Comparison of ENCODE assay signal across 8 cellular contexts in the genomic region with DNA sequence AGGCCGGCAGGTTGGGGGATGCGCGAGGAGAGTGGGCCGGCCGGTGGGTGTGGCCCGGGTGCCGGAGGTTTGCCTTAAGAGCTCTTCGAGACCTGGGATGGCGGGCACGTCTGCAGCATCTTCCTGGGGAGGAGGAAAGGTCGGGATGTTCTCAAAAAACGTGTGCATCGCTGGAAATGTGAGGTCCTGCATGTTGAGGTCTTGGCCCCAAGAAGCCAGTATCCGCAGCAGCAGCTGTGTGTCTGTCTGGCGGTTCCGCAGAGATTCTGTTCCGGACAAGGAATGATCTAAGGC. TPM values are rescaled to one million over a fixed set of nuclear protein-coding genes. Genes with fewer than 3 reads are reported as not detected.
A peak's percentile ranks its signal among the peaks of the same experiment; 100 is the strongest.
DNase-seq lines count a peak whose midpoint lies in the region; ATAC-seq and TF ChIP-seq lines count a peak whose summit lies in the region.

No MANE protein-coding gene starts in this region.

- H3K27ac ChIP-seq in BLaER1 = no peak overlapping the region
- H3K27ac ChIP-seq in neural progenitor cell = no peak overlapping the region

- DNase-seq in NCI-H226 (peak; percentile 33), neural progenitor cell (ENCODE audit: low spot score) (peak; percentile 24), RPMI8226 (no peak), cerebellar nuclear complex (lab: John Stamatoyannopoulos, UW) (no peak)
- DNase-seq in effector memory CD8-positive, alpha-beta T cell = no peak

- H3K4me3 Mint-ChIP-seq in effector memory CD8-positive, alpha-beta T cell = peak overlapping the region; percentile 96 to 97
- peak overlapping the region; percentile 96 for H3K4me3 Mint-ChIP-seq in neural progenitor cell

- no peaks in the 10 kb centered on the region for H3K9me3 Mint-ChIP-seq in effector memory CD8-positive, alpha-beta T cell
- no peaks in the 10 kb centered on the region for H3K9me3 Mint-ChIP-seq in neural progenitor cell

- peaks cover 22% of the 10 kb centered on the region for H3F3A ChIP-seq in neural progenitor cell (ENCODE audit: low read depth)

- H3K4me2 ChIP-seq in BLaER1 (peak overlapping the region; percentile 99; the same call in 1 of the 2 replicates), neural progenitor cell (peak overlapping the region; percentile 99)

- H3K36me3 ChIP-seq in BLaER1 (no peaks in the 10 kb centered on the region), neural progenitor cell (no peaks in the 10 kb centered on the region)

- H3K4me1 ChIP-seq in BLaER1 = peaks cover 41% of the 10 kb centered on the region
- peaks cover 48% of the 10 kb centered on the region for H3K4me1 ChIP-seq in neural progenitor cell

- no peak overlapping the region for H3K27ac Mint-ChIP-seq in effector memory CD8-positive, alpha-beta T cell
- no peak overlapping the region for H3K27ac Mint-ChIP-seq in neural progenitor cell

- peaks cover 24 to 29% of the 10 kb centered on the region in 2 donors for H3K27me3 Mint-ChIP-seq in effector memory CD8-positive, alpha-beta T cell
- peaks cover 22% of the 10 kb centered on the region for H3K27me3 Mint-ChIP-seq in neural progenitor cell (ENCODE audit: insufficient read depth, low read depth)

- no peaks in the 10 kb centered on the region for H3K79me2 ChIP-seq in neural progenitor cell (ENCODE audit: low read depth)

- H2AFZ ChIP-seq in neural progenitor cell (replicated peaks) = peak overlapping the region; percentile 45

- ATAC-seq in effector memory CD8-positive, alpha-beta T cell (replicated peaks) = no peak
- ATAC-seq in esophagus mucosa (no peak), GM21786 (IDR thresholded peaks at IDR 0.05; ENCODE audit: unreplicated experiment) (no peak)

- no peaks in the 10 kb centered on the region for H3K9me3 ChIP-seq in BLaER1
- H3K9me3 ChIP-seq in neural progenitor cell (ENCODE audit: low read depth) = no peaks in the 10 kb centered on the region

- no peak overlapping the region for H3K4me3 ChIP-seq in BLaER1
- peak overlapping the region; percentile 61 for H3K4me3 ChIP-seq in neural progenitor cell

- no peak overlapping the region for H3K9ac ChIP-seq in BLaER1
- H3K9ac ChIP-seq in neural progenitor cell = no peak overlapping the region

- peaks cover 44% of the 10 kb centered on the region for H3K27me3 ChIP-seq in BLaER1
- peaks cover 72% of the 10 kb centered on the region for H3K27me3 ChIP-seq in neural progenitor cell

- H4K20me1 ChIP-seq in BLaER1 = peaks cover 15% of the 10 kb centered on the region; the same call in 1 of the 2 replicates
- peaks cover 13% of the 10 kb centered on the region for H4K20me1 ChIP-seq in neural progenitor cell (ENCODE audit: low read depth)

- peaks cover 23 to 26% of the 10 kb centered on the region in 2 donors for H3K4me1 Mint-ChIP-seq in effector memory CD8-positive, alpha-beta T cell (ENCODE audit: low read depth in 2 of 2)
- peaks cover 68% of the 10 kb centered on the region for H3K4me1 Mint-ChIP-seq in neural progenitor cell

- TF ChIP-seq CTCF in neural progenitor cell (IDR thresholded peaks at IDR 0.05) = no peak

- peaks cover 8% of the 10 kb centered on the region for H3K36me3 Mint-ChIP-seq in effector memory CD8-positive, alpha-beta T cell (ENCODE audit: insufficient read depth)
- H3K36me3 Mint-ChIP-seq in neural progenitor cell = no peaks in the 10 kb centered on the region

RNA-seq across cellular contexts. Expression of a gene that starts 1.4 kb away (rescaled TPM):
- total RNA-seq in neural progenitor cell (ENCODE audit: low replicate concordance) (9.6 and 18.1 TPM in 2 replicates), esophagus mucosa (17.0 TPM)

Comparison
In these comparisons a context has a peak if more than half of its experiments do, and no peak if none do; other contexts are left out.
1. DNase-seq: peak in NCI-H226 (single experiment) and neural progenitor cell (single experiment); none in effector memory CD8-positive, alpha-beta T cell (0 of 3), RPMI8226 (single experiment) and cerebellar nuclear complex (0 of 2).